ENCODE assay signal across 8 cellular contexts in genomic region chrX:44874481-44875184, GRCh38. TPM values are rescaled to one million over a fixed set of nuclear protein-coding genes. Genes with fewer than 3 reads are reported as not detected.
DNase-seq lines count a peak whose midpoint lies in the region; ATAC-seq and TF ChIP-seq lines count a peak whose summit lies in the region.

No MANE protein-coding gene starts in this region.

- ATAC-seq in heart left ventricle (peak in 2 of 4 donors; percentile 20 to 27), GM19397 (IDR thresholded peaks at IDR 0.05; ENCODE audit: unreplicated experiment) (no peak)

- H3K9me3 ChIP-seq in AG04450 (ENCODE audit: control insufficient read depth, insufficient read depth, low read length): no peaks in the 10 kb centered on the region
- no peaks in the 10 kb centered on the region for H3K9me3 ChIP-seq in heart left ventricle
- no peaks in the 10 kb centered on the region for H3K9me3 ChIP-seq in prostate gland

- H3K4me3 Mint-ChIP-seq in activated naive CD4-positive, alpha-beta T cell treated with anti-CD3 and anti-CD28 coated beads, Interleukin-2, amount 50 U/mL, for 24 hours: peak overlapping the region; percentile 97

- WGBS in heart left ventricle, 4 donors: 0 to 3% (median 0%) methylated on average over 12 of the region's 12 CpGs
- 0% methylated on average over 12 of the region's 12 CpGs for WGBS in prostate gland

- intact Hi-C loops in heart left ventricle (cut with DNase I) (loop anchor here in 8 of 10 donors (5.0 to 10.0 kb wide), 5 partner anchors 80 to 200 kb away; no protein-coding TSS in a partner anchor), prostate gland (cut with DNase I) (loop anchor here (5.0 to 10.0 kb wide), 2 partner anchors 190 to 902 kb away; partner anchors contain the start of gene NDP)

- H3K4me1 ChIP-seq in heart left ventricle (peaks cover 0 to 61% (median 11%) of the 10 kb centered on the region in 12 donors), prostate gland (replicated peaks) (no peaks in the 10 kb centered on the region)

- H3K4me1 Mint-ChIP-seq in activated naive CD4-positive, alpha-beta T cell treated with anti-CD3 and anti-CD28 coated beads, Interleukin-2, amount 50 U/mL, for 24 hours: peaks cover 22% of the 10 kb centered on the region

- CTCF ChIA-PET in AG04450 (lab: Charles Lee): interaction anchor here (1.1 kb wide), 1 partner anchor 195 kb away, joined by 6 read pairs; no protein-coding TSS in a partner anchor

- no peak for TF ChIP-seq CTCF in AG04450 (IDR thresholded peaks at IDR 0.05; ENCODE audit: low read depth, low read length)
- TF ChIP-seq CTCF in heart left ventricle (IDR thresholded peaks at IDR 0.05): no peak
- TF ChIP-seq CTCF in prostate gland (IDR thresholded peaks at IDR 0.05): no peak

- POLR2A ChIA-PET in AG04450 (lab: Yijun Ruan, JAX): no interaction called here

- peak overlapping the region; percentile 71 for H3K4me3 ChIP-seq in AG04450 (ENCODE audit: low read depth, low read length)
- H3K4me3 ChIP-seq in heart left ventricle: peak overlapping the region; percentile 55 to 94 (median 86)
- peak overlapping the region; percentile 73 to 81 for H3K4me3 ChIP-seq in prostate gland

- DNase-seq in AG04450 (ENCODE audit: low read depth, low spot score): no peak
- DNase-seq in GM19238 (ENCODE audit: insufficient read length, low spot score): peak; percentile 42
- DNase-seq in OCI-M1 (lab: John Stamatoyannopoulos, UW): peak; percentile 65
- DNase-seq in heart left ventricle: peak in 3 of 5 donors; percentile 20 to 40 (median 40)
- peak; percentile 18 for DNase-seq in prostate gland (ENCODE audit: low spot score)
- no peak for DNase-seq in SHP77 treated with DMSO at 0.1 percent for 48 hours (lab: John Stamatoyannopoulos, UW)

- H3K36me3 Mint-ChIP-seq in activated naive CD4-positive, alpha-beta T cell treated with anti-CD3 and anti-CD28 coated beads, Interleukin-2, amount 50 U/mL, for 24 hours: no peaks in the 10 kb centered on the region

- H3K36me3 ChIP-seq in heart left ventricle (no peaks in the 10 kb centered on the region), prostate gland (no peaks in the 10 kb centered on the region)

- peak overlapping the region; percentile 47 for H3K27ac ChIP-seq in AG04450 (ENCODE audit: low read depth, low read length)
- H3K27ac ChIP-seq in heart left ventricle: peak overlapping the region; percentile 92 to 100 (median 97)
- H3K27ac ChIP-seq in prostate gland: peak overlapping the region; percentile 96

- no peaks in the 10 kb centered on the region for H3K9me3 Mint-ChIP-seq in activated naive CD4-positive, alpha-beta T cell treated with anti-CD3 and anti-CD28 coated beads, Interleukin-2, amount 50 U/mL, for 24 hours

- no peaks in the 10 kb centered on the region for H3K27me3 Mint-ChIP-seq in activated naive CD4-positive, alpha-beta T cell treated with anti-CD3 and anti-CD28 coated beads, Interleukin-2, amount 50 U/mL, for 24 hours

- H3K27me3 ChIP-seq in AG04450 (ENCODE audit: control insufficient read depth, insufficient read depth, low read length) (no peaks in the 10 kb centered on the region), heart left ventricle (no peaks in the 10 kb centered on the region), prostate gland (replicated peaks; ENCODE audit: insufficient read depth) (no peaks in the 10 kb centered on the region)

- TF ChIP-seq POLR2A in heart left ventricle (IDR thresholded peaks at IDR 0.05): no peak
- no peak for TF ChIP-seq POLR2A in prostate gland (IDR thresholded peaks at IDR 0.05)

- H3K27ac Mint-ChIP-seq in activated naive CD4-positive, alpha-beta T cell treated with anti-CD3 and anti-CD28 coated beads, Interleukin-2, amount 50 U/mL, for 24 hours: peak overlapping the region; percentile 99

RNA-seq across cellular contexts. Expression of gene KDM6A, which starts 1.6 kb away (rescaled TPM):
- 9.4 and 9.9 TPM in 2 replicates for polyA plus RNA-seq in AG04450 (2011; rRNA removed)
- polyA minus RNA-seq in AG04450 (2011; rRNA and poly(A)+ RNA removed): 18.3 and 28.9 TPM in 2 replicates
- 10 to 100 TPM; 10.1 to 27.8 (median 14.3) TPM for total RNA-seq in heart left ventricle
- polyA plus RNA-seq in heart left ventricle: 1 to 10 TPM; 4.4 to 5.2 TPM
- 10 to 100 TPM; 30.1 to 45.1 TPM for total RNA-seq in prostate gland

RNA-seq across cellular contexts. Expression of gene DUSP21, which starts 30.8 kb away (rescaled TPM):
- polyA plus RNA-seq in AG04450 (2011; rRNA removed) (not detected in 2 replicates), heart left ventricle (not detected)
- not detected in 2 replicates for polyA minus RNA-seq in AG04450 (2011; rRNA and poly(A)+ RNA removed)
- total RNA-seq in heart left ventricle (not detected), prostate gland (1 to 10 TPM in 1 of 2 donors, not detected in 1; 5.1 TPM)

Comparison
In these comparisons a context has a peak if more than half of its experiments do, and no peak if none do; other contexts are left out.
1. DNase-seq: peak in GM19238 (single experiment), OCI-M1 (single experiment), heart left ventricle (3 of 5) and prostate gland (single experiment); none in AG04450 (single experiment) and SHP77 treated with DMSO at 0.1 percent for 48 hours (single experiment).
2. H3K27ac ChIP-seq: peak in every context shown above with its lines; median percentile 97 in heart left ventricle; 96 in prostate gland; 47 in AG04450.
3. Peak in every context shown above with its lines, with median percentiles within 50 percentile points of each other: H3K4me3 ChIP-seq.